ENCODE assay signal across 1 cellular context in the genomic region with DNA sequence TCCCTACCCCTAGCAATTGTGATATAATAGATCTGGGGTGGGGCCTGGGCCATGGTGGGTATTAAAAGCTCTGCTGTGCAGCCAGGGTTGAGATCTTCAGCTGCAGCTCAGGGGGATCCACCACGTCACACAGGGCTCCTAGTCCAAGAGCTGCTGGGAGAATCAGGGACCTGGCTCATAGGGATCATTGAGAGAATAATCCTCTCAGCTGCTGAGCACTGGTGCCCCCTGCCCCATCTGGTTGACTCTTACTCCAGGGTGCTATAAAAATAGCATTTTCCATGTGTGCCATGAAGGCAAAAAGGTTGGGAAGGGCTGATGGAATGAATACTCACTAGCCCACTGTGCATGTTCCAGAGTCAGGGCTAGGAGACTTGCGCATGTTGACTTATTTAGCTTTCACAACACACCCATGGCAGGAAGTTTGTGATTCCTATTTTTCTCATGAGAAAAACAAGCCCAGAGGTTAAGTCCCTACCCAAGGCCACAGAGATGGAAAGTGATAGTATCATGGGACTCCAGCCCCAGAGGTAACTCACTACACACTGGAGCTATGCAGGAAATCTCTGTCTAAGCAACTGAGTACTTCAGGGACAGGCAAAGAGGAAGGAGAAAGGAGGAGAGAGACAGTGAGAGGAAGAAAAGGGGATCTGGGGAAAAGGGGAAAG.
A peak's percentile ranks its signal among the peaks of the same experiment; 100 is the strongest.
TF ChIP-seq lines count a peak whose summit lies in the region.

No MANE protein-coding gene starts in this region.

TF ChIP-seq in HepG2, 621 proteins besides CTCF, POLR2A, EP300 and RAD21 (continued from another document and continues in another):
- TF ChIP-seq, protein P1, sequence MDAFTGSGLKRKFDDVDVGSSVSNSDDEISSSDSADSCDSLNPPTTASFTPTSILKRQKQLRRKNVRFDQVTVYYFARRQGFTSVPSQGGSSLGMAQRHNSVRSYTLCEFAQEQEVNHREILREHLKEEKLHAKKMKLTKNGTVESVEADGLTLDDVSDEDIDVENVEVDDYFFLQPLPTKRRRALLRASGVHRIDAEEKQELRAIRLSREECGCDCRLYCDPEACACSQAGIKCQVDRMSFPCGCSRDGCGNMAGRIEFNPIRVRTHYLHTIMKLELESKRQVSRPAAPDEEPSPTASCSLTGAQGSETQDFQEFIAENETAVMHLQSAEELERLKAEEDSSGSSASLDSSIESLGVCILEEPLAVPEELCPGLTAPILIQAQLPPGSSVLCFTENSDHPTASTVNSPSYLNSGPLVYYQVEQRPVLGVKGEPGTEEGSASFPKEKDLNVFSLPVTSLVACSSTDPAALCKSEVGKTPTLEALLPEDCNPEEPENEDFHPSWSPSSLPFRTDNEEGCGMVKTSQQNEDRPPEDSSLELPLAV (CRISPR knock-in tag; conservative IDR thresholded peaks at IDR 0.05; ENCODE audit: low read depth) = no peak
- TF ChIP-seq SALL1 (CRISPR knock-in tag; IDR thresholded peaks at IDR 0.05) (peak; percentile 87), ZNF570 (CRISPR knock-in tag; IDR thresholded peaks at IDR 0.05; ENCODE audit: borderline replicate concordance) (no peak), ZNF251 (CRISPR knock-in tag; IDR thresholded peaks at IDR 0.05) (no peak), SRF (IDR thresholded peaks at IDR 0.05; ENCODE audit: low read depth, low read length) (no peak), ZNF577 (CRISPR knock-in tag; IDR thresholded peaks at IDR 0.05; ENCODE audit: borderline replicate concordance, low read depth) (no peak), RNF2 (conservative IDR thresholded peaks at IDR 0.05; ENCODE audit: low read depth) (no peak), ZBTB20 (CRISPR knock-in tag; IDR thresholded peaks at IDR 0.05; ENCODE audit: borderline replicate concordance, low read depth) (no peak), ZNF569 (CRISPR knock-in tag; IDR thresholded peaks at IDR 0.05; ENCODE audit: borderline replicate concordance) (no peak), NCOA1 (CRISPR knock-in tag; IDR thresholded peaks at IDR 0.05) (no peak), RELA (CRISPR knock-in tag; IDR thresholded peaks at IDR 0.05) (no peak), FOXA1 (IDR thresholded peaks at IDR 0.05) (no peak), FOXA1 (CRISPR knock-in tag; IDR thresholded peaks at IDR 0.05) (peak; percentile 49), ZNF878 (CRISPR knock-in tag; IDR thresholded peaks at IDR 0.05) (0 out of 2 replicates have a peak, but pooled peaks have one; percentile 22), SMARCE1 (IDR thresholded peaks at IDR 0.05; ENCODE audit: borderline replicate concordance) (no peak), ZNF326 (CRISPR knock-in tag; IDR thresholded peaks at IDR 0.05; ENCODE audit: borderline replicate concordance) (no peak), ARNT (IDR thresholded peaks at IDR 0.05) (no peak), THYN1 (CRISPR knock-in tag; IDR thresholded peaks at IDR 0.05; ENCODE audit: borderline replicate concordance, low read depth) (no peak), XRCC5 (optimal IDR thresholded peaks at IDR 0.05; ENCODE audit: low read length) (no peak), ZNF709 (CRISPR knock-in tag; IDR thresholded peaks at IDR 0.05) (no peak), TCF12 (IDR thresholded peaks at IDR 0.05) (no peak), TCF12 (CRISPR knock-in tag; IDR thresholded peaks at IDR 0.05) (no peak), ZBTB21 (CRISPR knock-in tag; IDR thresholded peaks at IDR 0.05) (no peak), ZNF713 (CRISPR knock-in tag; IDR thresholded peaks at IDR 0.05) (no peak), MYNN (CRISPR knock-in tag; IDR thresholded peaks at IDR 0.05; ENCODE audit: low read depth) (no peak), ZNF619 (CRISPR knock-in tag; IDR thresholded peaks at IDR 0.05) (no peak), ZNF788 (CRISPR knock-in tag; IDR thresholded peaks at IDR 0.05; ENCODE audit: borderline replicate concordance) (0 out of 2 replicates have a peak, but pooled peaks have one; percentile 22), ZNF564 (CRISPR knock-in tag; IDR thresholded peaks at IDR 0.05) (no peak), ZC3H13 (CRISPR knock-in tag; IDR thresholded peaks at IDR 0.05) (no peak), POGZ (CRISPR knock-in tag; IDR thresholded peaks at IDR 0.05) (0 out of 2 replicates have a peak, but pooled peaks have one; percentile 20), ZFP90 (CRISPR knock-in tag; IDR thresholded peaks at IDR 0.05; ENCODE audit: borderline replicate concordance) (no peak), ZNF761 (CRISPR knock-in tag; conservative IDR thresholded peaks at IDR 0.05) (no peak), REPIN1 (CRISPR knock-in tag; IDR thresholded peaks at IDR 0.05; ENCODE audit: borderline replicate concordance, low read depth) (no peak), SOX13 (IDR thresholded peaks at IDR 0.05) (no peak), SOX13 (CRISPR knock-in tag; conservative IDR thresholded peaks at IDR 0.05 in 1 of 2, IDR thresholded peaks at IDR 0.05 in 1 of 2) (peak in 1 of 2 experiments; percentile 61; a peak in 1 of 4 replicates), ISX (CRISPR knock-in tag; conservative IDR thresholded peaks at IDR 0.05) (no peak), ZNF121 (CRISPR knock-in tag; IDR thresholded peaks at IDR 0.05) (no peak)
- TF ChIP-seq, protein P2, sequence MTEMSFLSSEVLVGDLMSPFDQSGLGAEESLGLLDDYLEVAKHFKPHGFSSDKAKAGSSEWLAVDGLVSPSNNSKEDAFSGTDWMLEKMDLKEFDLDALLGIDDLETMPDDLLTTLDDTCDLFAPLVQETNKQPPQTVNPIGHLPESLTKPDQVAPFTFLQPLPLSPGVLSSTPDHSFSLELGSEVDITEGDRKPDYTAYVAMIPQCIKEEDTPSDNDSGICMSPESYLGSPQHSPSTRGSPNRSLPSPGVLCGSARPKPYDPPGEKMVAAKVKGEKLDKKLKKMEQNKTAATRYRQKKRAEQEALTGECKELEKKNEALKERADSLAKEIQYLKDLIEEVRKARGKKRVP (CRISPR knock-in tag; IDR thresholded peaks at IDR 0.05) = peak in 1 of 2 experiments; percentile 40; a peak in 1 of 4 replicates
- TF ChIP-seq, protein P3, sequence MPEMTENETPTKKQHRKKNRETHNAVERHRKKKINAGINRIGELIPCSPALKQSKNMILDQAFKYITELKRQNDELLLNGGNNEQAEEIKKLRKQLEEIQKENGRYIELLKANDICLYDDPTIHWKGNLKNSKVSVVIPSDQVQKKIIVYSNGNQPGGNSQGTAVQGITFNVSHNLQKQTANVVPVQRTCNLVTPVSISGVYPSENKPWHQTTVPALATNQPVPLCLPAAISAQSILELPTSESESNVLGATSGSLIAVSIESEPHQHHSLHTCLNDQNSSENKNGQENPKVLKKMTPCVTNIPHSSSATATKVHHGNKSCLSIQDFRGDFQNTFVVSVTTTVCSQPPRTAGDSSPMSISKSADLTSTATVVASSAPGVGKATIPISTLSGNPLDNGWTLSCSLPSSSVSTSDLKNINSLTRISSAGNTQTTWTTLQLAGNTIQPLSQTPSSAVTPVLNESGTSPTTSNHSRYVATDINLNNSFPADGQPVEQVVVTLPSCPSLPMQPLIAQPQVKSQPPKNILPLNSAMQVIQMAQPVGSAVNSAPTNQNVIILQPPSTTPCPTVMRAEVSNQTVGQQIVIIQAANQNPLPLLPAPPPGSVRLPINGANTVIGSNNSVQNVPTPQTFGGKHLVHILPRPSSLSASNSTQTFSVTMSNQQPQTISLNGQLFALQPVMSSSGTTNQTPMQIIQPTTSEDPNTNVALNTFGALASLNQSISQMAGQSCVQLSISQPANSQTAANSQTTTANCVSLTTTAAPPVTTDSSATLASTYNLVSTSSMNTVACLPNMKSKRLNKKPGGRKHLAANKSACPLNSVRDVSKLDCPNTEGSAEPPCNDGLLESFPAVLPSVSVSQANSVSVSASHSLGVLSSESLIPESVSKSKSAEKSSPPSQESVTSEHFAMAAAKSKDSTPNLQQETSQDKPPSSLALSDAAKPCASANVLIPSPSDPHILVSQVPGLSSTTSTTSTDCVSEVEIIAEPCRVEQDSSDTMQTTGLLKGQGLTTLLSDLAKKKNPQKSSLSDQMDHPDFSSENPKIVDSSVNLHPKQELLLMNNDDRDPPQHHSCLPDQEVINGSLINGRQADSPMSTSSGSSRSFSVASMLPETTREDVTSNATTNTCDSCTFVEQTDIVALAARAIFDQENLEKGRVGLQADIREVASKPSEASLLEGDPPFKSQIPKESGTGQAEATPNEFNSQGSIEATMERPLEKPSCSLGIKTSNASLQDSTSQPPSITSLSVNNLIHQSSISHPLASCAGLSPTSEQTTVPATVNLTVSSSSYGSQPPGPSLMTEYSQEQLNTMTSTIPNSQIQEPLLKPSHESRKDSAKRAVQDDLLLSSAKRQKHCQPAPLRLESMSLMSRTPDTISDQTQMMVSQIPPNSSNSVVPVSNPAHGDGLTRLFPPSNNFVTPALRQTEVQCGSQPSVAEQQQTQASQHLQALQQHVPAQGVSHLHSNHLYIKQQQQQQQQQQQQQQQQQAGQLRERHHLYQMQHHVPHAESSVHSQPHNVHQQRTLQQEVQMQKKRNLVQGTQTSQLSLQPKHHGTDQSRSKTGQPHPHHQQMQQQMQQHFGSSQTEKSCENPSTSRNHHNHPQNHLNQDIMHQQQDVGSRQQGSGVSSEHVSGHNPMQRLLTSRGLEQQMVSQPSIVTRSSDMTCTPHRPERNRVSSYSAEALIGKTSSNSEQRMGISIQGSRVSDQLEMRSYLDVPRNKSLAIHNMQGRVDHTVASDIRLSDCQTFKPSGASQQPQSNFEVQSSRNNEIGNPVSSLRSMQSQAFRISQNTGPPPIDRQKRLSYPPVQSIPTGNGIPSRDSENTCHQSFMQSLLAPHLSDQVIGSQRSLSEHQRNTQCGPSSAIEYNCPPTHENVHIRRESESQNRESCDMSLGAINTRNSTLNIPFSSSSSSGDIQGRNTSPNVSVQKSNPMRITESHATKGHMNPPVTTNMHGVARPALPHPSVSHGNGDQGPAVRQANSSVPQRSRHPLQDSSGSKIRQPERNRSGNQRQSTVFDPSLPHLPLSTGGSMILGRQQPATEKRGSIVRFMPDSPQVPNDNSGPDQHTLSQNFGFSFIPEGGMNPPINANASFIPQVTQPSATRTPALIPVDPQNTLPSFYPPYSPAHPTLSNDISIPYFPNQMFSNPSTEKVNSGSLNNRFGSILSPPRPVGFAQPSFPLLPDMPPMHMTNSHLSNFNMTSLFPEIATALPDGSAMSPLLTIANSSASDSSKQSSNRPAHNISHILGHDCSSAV (CRISPR knock-in tag; IDR thresholded peaks at IDR 0.05; ENCODE audit: borderline replicate concordance) = no peak
- TF ChIP-seq, protein P4, sequence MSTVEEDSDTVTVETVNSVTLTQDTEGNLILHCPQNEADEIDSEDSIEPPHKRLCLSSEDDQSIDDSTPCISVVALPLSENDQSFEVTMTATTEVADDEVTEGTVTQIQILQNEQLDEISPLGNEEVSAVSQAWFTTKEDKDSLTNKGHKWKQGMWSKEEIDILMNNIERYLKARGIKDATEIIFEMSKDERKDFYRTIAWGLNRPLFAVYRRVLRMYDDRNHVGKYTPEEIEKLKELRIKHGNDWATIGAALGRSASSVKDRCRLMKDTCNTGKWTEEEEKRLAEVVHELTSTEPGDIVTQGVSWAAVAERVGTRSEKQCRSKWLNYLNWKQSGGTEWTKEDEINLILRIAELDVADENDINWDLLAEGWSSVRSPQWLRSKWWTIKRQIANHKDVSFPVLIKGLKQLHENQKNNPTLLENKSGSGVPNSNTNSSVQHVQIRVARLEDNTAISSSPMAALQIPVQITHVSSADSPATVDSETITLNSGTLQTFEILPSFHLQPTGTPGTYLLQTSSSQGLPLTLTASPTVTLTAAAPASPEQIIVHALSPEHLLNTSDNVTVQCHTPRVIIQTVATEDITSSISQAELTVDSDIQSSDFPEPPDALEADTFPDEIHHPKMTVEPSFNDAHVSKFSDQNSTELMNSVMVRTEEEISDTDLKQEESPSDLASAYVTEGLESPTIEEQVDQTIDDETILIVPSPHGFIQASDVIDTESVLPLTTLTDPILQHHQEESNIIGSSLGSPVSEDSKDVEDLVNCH (CRISPR knock-in tag; IDR thresholded peaks at IDR 0.05) = no peak
- TF ChIP-seq, protein P5, sequence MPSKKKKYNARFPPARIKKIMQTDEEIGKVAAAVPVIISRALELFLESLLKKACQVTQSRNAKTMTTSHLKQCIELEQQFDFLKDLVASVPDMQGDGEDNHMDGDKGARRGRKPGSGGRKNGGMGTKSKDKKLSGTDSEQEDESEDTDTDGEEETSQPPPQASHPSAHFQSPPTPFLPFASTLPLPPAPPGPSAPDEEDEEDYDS (CRISPR knock-in tag; IDR thresholded peaks at IDR 0.05) = peak; percentile 50
- TF ChIP-seq, protein P6, sequence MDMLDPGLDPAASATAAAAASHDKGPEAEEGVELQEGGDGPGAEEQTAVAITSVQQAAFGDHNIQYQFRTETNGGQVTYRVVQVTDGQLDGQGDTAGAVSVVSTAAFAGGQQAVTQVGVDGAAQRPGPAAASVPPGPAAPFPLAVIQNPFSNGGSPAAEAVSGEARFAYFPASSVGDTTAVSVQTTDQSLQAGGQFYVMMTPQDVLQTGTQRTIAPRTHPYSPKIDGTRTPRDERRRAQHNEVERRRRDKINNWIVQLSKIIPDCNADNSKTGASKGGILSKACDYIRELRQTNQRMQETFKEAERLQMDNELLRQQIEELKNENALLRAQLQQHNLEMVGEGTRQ (IDR thresholded peaks at IDR 0.05; ENCODE audit: low read depth, low read length) = no peak
- TF ChIP-seq, protein P6 (CRISPR knock-in tag; IDR thresholded peaks at IDR 0.05; ENCODE audit: borderline replicate concordance) = no peak
- TF ChIP-seq, protein P7, sequence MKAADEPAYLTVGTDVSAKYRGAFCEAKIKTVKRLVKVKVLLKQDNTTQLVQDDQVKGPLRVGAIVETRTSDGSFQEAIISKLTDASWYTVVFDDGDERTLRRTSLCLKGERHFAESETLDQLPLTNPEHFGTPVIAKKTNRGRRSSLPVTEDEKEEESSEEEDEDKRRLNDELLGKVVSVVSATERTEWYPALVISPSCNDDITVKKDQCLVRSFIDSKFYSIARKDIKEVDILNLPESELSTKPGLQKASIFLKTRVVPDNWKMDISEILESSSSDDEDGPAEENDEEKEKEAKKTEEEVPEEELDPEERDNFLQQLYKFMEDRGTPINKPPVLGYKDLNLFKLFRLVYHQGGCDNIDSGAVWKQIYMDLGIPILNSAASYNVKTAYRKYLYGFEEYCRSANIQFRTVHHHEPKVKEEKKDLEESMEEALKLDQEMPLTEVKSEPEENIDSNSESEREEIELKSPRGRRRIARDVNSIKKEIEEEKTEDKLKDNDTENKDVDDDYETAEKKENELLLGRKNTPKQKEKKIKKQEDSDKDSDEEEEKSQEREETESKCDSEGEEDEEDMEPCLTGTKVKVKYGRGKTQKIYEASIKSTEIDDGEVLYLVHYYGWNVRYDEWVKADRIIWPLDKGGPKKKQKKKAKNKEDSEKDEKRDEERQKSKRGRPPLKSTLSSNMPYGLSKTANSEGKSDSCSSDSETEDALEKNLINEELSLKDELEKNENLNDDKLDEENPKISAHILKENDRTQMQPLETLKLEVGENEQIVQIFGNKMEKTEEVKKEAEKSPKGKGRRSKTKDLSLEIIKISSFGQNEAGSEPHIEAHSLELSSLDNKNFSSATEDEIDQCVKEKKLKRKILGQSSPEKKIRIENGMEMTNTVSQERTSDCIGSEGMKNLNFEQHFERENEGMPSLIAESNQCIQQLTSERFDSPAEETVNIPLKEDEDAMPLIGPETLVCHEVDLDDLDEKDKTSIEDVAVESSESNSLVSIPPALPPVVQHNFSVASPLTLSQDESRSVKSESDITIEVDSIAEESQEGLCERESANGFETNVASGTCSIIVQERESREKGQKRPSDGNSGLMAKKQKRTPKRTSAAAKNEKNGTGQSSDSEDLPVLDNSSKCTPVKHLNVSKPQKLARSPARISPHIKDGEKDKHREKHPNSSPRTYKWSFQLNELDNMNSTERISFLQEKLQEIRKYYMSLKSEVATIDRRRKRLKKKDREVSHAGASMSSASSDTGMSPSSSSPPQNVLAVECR (CRISPR knock-in tag; IDR thresholded peaks at IDR 0.05; ENCODE audit: borderline replicate concordance) = no peak
